ENCODE assay signal across 8 cellular contexts in genomic region chr18:27017901-27018500, GRCh38.
DNase-seq lines count a peak whose midpoint lies in the region; ATAC-seq and TF ChIP-seq lines count a peak whose summit lies in the region.

No MANE protein-coding gene starts in this region.

- intact Hi-C loops in left ventricle myocardium inferior (cut with micrococcal nuclease), result no loop called here
- intact Hi-C loops in cardiac septum (cut with DNase I), result loop anchor here (2.0 to 5.0 kb wide), 2 partner anchors 281 to 579 kb away; no protein-coding TSS in a partner anchor
- intact Hi-C loops in esophagus muscularis mucosa (cut with DNase I), result loop anchor here (5.0 kb wide), 2 partner anchors 279 to 579 kb away; no protein-coding TSS in a partner anchor
- intact Hi-C loops in testis (cut with DNase I; ENCODE audit: low total_unique reads), result no loop called here

- ATAC-seq in GM21423 (IDR thresholded peaks at IDR 0.05; ENCODE audit: unreplicated experiment) (no peak), HG02610 (IDR thresholded peaks at IDR 0.05; ENCODE audit: unreplicated experiment) (no peak)

- no peak for TF ChIP-seq EP300 in esophagus muscularis mucosa (IDR thresholded peaks at IDR 0.05)

- H3K4me1 ChIP-seq in left ventricle myocardium inferior (no peaks in the 10 kb centered on the region), esophagus muscularis mucosa (no peaks in the 10 kb centered on the region), testis (no peaks in the 10 kb centered on the region)

- no peaks in the 10 kb centered on the region for H3K27me3 ChIP-seq in left ventricle myocardium inferior (ENCODE audit: low read depth)
- H3K27me3 ChIP-seq in esophagus muscularis mucosa, result no peaks in the 10 kb centered on the region
- no peaks in the 10 kb centered on the region for H3K27me3 ChIP-seq in testis

- H3K27ac ChIP-seq in left ventricle myocardium inferior (replicated peaks), result no peak overlapping the region
- no peak overlapping the region for H3K27ac ChIP-seq in esophagus muscularis mucosa (replicated peaks in 1 of 4)
- no peak overlapping the region for H3K27ac ChIP-seq in testis

- TF ChIP-seq POLR2A in esophagus muscularis mucosa (IDR thresholded peaks at IDR 0.05; ENCODE audit: low read depth) (no peak), testis (IDR thresholded peaks at IDR 0.05) (no peak)

- DNase-seq in left ventricle myocardium inferior (no peak), cardiac septum (ENCODE audit: low spot score) (no peak), NCI-H526 treated with DMSO at 0.1 percent for 48 hours (lab: John Stamatoyannopoulos, UW) (peak; percentile 1), esophagus muscularis mucosa (ENCODE audit: extremely low spot score) (no peak), testis (no peak)
- DNase-seq in stimulated activated CD4-positive, alpha-beta T cell treated with anti-CD3 and anti-CD28 coated beads, Interleukin-2, amount 100 ng/mL, for 24 hours, result no peak

- no peak overlapping the region for H3K4me3 ChIP-seq in left ventricle myocardium inferior
- no peak overlapping the region for H3K4me3 ChIP-seq in esophagus muscularis mucosa
- no peak overlapping the region for H3K4me3 ChIP-seq in testis

- H3K36me3 ChIP-seq in left ventricle myocardium inferior (no peaks in the 10 kb centered on the region), esophagus muscularis mucosa (no peaks in the 10 kb centered on the region), testis (ENCODE audit: low read depth, missing control alignments) (no peaks in the 10 kb centered on the region)

- H3K9me3 ChIP-seq in left ventricle myocardium inferior (replicated peaks), result no peaks in the 10 kb centered on the region
- no peaks in the 10 kb centered on the region for H3K9me3 ChIP-seq in esophagus muscularis mucosa
- no peaks in the 10 kb centered on the region for H3K9me3 ChIP-seq in testis

- WGBS in esophagus muscularis mucosa, result 56% methylated on average over 2 of the region's 2 CpGs
- 62 to 65% methylated on average over 2 of the region's 2 CpGs for WGBS in testis, 2 donors

- TF ChIP-seq CTCF in left ventricle myocardium inferior (IDR thresholded peaks at IDR 0.05; ENCODE audit: borderline replicate concordance) (peak; percentile 72), esophagus muscularis mucosa (IDR thresholded peaks at IDR 0.05) (peak; percentile 50 to 65 (median 54)), testis (IDR thresholded peaks at IDR 0.05) (peak; percentile 45 to 57 (median 45))

Comparison
In these comparisons a context has a peak if more than half of its experiments do, and no peak if none do; other contexts are left out.
1. intact Hi-C loops: an anchor here in cardiac septum (2.0 to 5.0 kb wide) and esophagus muscularis mucosa (5.0 kb wide); none called in left ventricle myocardium inferior and testis.